Comparison of ENCODE assay signal across 10 cellular contexts in the genomic region with DNA sequence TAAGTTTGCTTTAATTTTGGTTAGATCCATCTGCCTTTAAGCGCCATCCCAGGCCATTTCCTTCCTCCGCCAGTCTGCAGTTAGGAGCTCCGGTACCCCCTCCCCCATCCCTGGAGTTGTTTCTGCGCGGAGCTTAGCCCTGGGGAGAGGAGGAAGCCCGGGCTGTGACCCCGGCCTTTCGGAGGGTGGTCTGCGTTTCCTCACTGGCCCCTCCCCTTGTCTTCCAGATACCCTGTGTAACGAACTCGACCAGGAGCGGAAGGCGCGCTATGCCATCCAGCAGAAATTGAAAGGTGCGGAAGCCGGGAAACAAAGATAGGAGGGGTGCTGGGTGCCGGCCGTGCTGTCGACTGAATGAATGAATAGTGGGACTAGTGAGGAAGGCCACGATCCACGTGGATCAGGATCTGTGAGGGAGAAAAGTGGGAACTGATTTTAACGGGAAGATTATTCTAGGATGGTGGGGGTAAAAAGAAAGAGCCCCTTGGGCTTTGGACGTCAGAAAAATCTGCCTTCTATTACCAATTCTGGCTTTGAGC.
DNase-seq lines count a peak whose midpoint lies in the region; ATAC-seq and TF ChIP-seq lines count a peak whose summit lies in the region.
"Had no signal": no experiment of that assay in that cellular context is flagged by ENCODE, and none has a peak within 500 bp of the region (broad histone marks: within the 10 kb centered on the region; RNA-seq: fewer than 3 reads in every experiment).

No MANE protein-coding gene starts in this region.

- H3K4me1 Mint-ChIP-seq in central memory CD8-positive, alpha-beta T cell: peaks cover 44% of the 10 kb centered on the region
- H3K4me1 Mint-ChIP-seq in nephron: peaks cover 53% of the 10 kb centered on the region

- CTCF ChIA-PET in GM10248 (lab: Yijun Ruan, JAX): interaction anchor here (2.7 kb wide), 1 partner anchor 375 kb away, joined by 22 read pairs; no protein-coding TSS in a partner anchor

- no peak overlapping the region for H3K27ac ChIP-seq in BLaER1
- no peak overlapping the region for H3K27ac ChIP-seq in HUES6 (ENCODE audit: low read depth, low read length)
- H3K27ac ChIP-seq: foreskin keratinocyte, skin epidermis had no signal

- no peak overlapping the region for H3K9ac ChIP-seq in BLaER1
- no peak overlapping the region for H3K9ac ChIP-seq in HUES6 (ENCODE audit: low read length)

- H4K20me1 ChIP-seq in BLaER1: peaks cover 30% of the 10 kb centered on the region

- H3K4me3 Mint-ChIP-seq in central memory CD8-positive, alpha-beta T cell: peak overlapping the region; percentile 81
- peak overlapping the region; percentile 70 to 83 (median 73) for H3K4me3 Mint-ChIP-seq in nephron

- POLR2A ChIA-PET in GM10248 (lab: Yijun Ruan, JAX): no interaction called here

- no peak for ATAC-seq in central memory CD8-positive, alpha-beta T cell (replicated peaks; ENCODE audit: extremely low read depth, poor library complexity, severe bottlenecking)
- ATAC-seq in activated CD4-positive, CD25-positive, alpha-beta regulatory T cell treated with anti-CD3 and anti-CD28 coated beads, Interleukin-2, amount 50 U/mL, for 24 hours: no peak
- no peak for ATAC-seq in HG03108 (IDR thresholded peaks at IDR 0.05; ENCODE audit: unreplicated experiment)
- ATAC-seq in HG03565 (IDR thresholded peaks at IDR 0.05; ENCODE audit: unreplicated experiment): no peak

- no peaks in the 10 kb centered on the region for H3K9me3 Mint-ChIP-seq in central memory CD8-positive, alpha-beta T cell
- no peaks in the 10 kb centered on the region for H3K9me3 Mint-ChIP-seq in nephron

- H3K9me3 ChIP-seq in BLaER1 (peaks cover 29% of the 10 kb centered on the region), HUES6 (ENCODE audit: control insufficient read depth, insufficient read depth, low read depth, low read length) (no peaks in the 10 kb centered on the region)

- H3K27me3 Mint-ChIP-seq in central memory CD8-positive, alpha-beta T cell: peaks cover 82% of the 10 kb centered on the region
- peaks cover 98% of the 10 kb centered on the region for H3K27me3 Mint-ChIP-seq in nephron (ENCODE audit: low read depth)

- DNase-seq in central memory CD8-positive, alpha-beta T cell (ENCODE audit: low spot score in 2 of 2): no peak
- no peak for DNase-seq in GM10248 (ENCODE audit: extremely low spot score)
- DNase-seq: foreskin keratinocyte had no signal

- no peaks in the 10 kb centered on the region for H3K36me3 ChIP-seq in BLaER1
- no peaks in the 10 kb centered on the region for H3K36me3 ChIP-seq in HUES6 (ENCODE audit: control insufficient read depth, insufficient read depth, low read length)

- peaks cover 11% of the 10 kb centered on the region for H3K36me3 Mint-ChIP-seq in central memory CD8-positive, alpha-beta T cell (ENCODE audit: insufficient read depth)
- H3K36me3 Mint-ChIP-seq in nephron (ENCODE audit: low read depth): no peaks in the 10 kb centered on the region

- peak overlapping the region; percentile 96 for H3K4me2 ChIP-seq in BLaER1

- H3K4me1 ChIP-seq in BLaER1 (peaks cover 44% of the 10 kb centered on the region), HUES6 (ENCODE audit: control insufficient read depth, insufficient read depth, low read length) (peaks cover 48% of the 10 kb centered on the region)
- H3K4me1 ChIP-seq: foreskin keratinocyte had no signal

- H3K27ac Mint-ChIP-seq in central memory CD8-positive, alpha-beta T cell (ENCODE audit: low read depth): peak overlapping the region; percentile 19
- no peak overlapping the region for H3K27ac Mint-ChIP-seq in nephron

- TF ChIP-seq CTCF in nephron (IDR thresholded peaks at IDR 0.05; ENCODE audit: unreplicated experiment in 3 of 3): no peak
- TF ChIP-seq CTCF in GM10248 (IDR thresholded peaks at IDR 0.05; ENCODE audit: control extremely low read depth, extremely low read depth, low read depth, missing control alignments): no peak

- H3K4me3 ChIP-seq in BLaER1 (peak overlapping the region; percentile 67), HUES6 (ENCODE audit: low read depth, low read length) (peak overlapping the region; percentile 59)

- H3K27me3 ChIP-seq in BLaER1 (peaks cover 100% of the 10 kb centered on the region), HUES6 (ENCODE audit: control insufficient read depth, insufficient read depth, low read length) (peaks cover 100% of the 10 kb centered on the region)
